In the genomic region with DNA sequence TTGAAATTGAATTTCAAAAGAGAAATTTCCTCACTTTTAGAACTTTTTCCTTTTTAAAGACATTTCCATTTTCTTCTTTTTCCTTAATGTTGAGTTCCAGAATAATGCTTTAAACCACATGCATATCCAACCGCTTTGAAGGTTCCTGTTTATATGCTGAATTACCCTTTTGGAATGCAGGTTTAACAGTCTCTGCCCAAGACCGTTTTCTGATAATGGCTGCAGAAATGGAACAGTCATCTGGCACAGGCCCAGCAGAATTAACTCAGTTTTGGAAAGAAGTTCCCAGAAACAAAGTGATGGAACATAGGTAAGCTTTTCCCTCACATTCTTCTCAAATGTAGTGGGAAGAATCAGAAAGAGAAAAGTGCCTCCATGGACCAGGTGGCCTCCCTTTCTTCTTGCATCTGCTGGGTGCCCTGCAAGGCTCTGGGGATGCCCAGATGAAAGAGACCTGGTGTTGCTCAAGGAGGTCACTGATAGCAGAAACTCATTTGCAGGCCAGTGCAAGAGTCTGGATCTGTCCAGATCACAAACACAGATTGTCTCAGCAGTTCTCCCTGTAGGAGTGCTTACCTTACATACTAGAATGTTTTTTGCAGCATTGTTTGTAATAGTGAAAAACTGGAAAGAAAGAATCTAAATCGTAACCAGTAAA, we compare ENCODE assay signal across 16 cellular contexts. TPM values are rescaled to one million over a fixed set of nuclear protein-coding genes. Genes with fewer than 3 reads are reported as not detected.
A peak's percentile ranks its signal among the peaks of the same experiment; 100 is the strongest.
DNase-seq lines count a peak whose midpoint lies in the region; ATAC-seq and TF ChIP-seq lines count a peak whose summit lies in the region.
"Had no signal": no experiment of that assay in that cellular context is flagged by ENCODE, and none has a peak within 500 bp of the region (broad histone marks: within the 10 kb centered on the region; RNA-seq: fewer than 3 reads in every experiment).

No MANE protein-coding gene starts in this region.

- CTCF ChIA-PET in AG04450 (lab: Charles Lee) = no interaction called here
- CTCF ChIA-PET in CD4-positive, alpha-beta memory T cell (lab: Charles Lee; ENCODE audit: partially characterized antibody) = no interaction called here

- H3K36me3 ChIP-seq in psoas muscle (ENCODE audit: insufficient read depth in 1 of 2, low read depth in 1 of 2) = peaks cover 0 to 49% of the 10 kb centered on the region in 2 donors
- no peaks in the 10 kb centered on the region for H3K36me3 ChIP-seq in CD4-positive, alpha-beta memory T cell (ENCODE audit: insufficient read depth, low read length)
- H3K36me3 ChIP-seq: colonic mucosa had no signal

- H3K9me3 Mint-ChIP-seq in CD4-positive, alpha-beta memory T cell = no peaks in the 10 kb centered on the region
- H3K9me3 Mint-ChIP-seq: stimulated activated naive CD8-positive, alpha-beta T cell treated with anti-CD3 and anti-CD28 coated beads, Interleukin-15, Interleukin-2, amounts not matched to agents 100 ng/mL and 50 ng/mL, for 24 hours had no signal

- H3K27me3 ChIP-seq in AG04450 (ENCODE audit: control insufficient read depth, insufficient read depth, low read length) = no peaks in the 10 kb centered on the region
- H3K27me3 ChIP-seq in psoas muscle (ENCODE audit: insufficient read depth in 3 of 3, low read length in 2 of 3) = no peaks in the 10 kb centered on the region
- no peaks in the 10 kb centered on the region for H3K27me3 ChIP-seq in CD4-positive, alpha-beta memory T cell (ENCODE audit: insufficient read depth, low read length)
- H3K27me3 ChIP-seq: colonic mucosa, heart right ventricle had no signal

- intact Hi-C loops in psoas muscle (cut with DNase I) = no loop called here
- intact Hi-C loops in CD4-positive, alpha-beta memory T cell (cut with micrococcal nuclease) = no loop called here

- in situ Hi-C loops in astrocyte of the cerebellum (cut with HindIII; ENCODE audit: low sequenced_read_pairs) = no loop called here

- DNase-seq in AG04450 (ENCODE audit: low read depth, low spot score) = peak; percentile 39
- DNase-seq in HT1080 (ENCODE audit: low read depth) = peak; percentile 53
- peak; percentile 72 for DNase-seq in astrocyte of the cerebellum (ENCODE audit: low read depth)
- DNase-seq in islet precursor cell = peak; percentile 66
- DNase-seq in psoas muscle = no peak
- no peak for DNase-seq in CD4-positive, alpha-beta memory T cell
- no peak for DNase-seq in T-helper 9 cell
- DNase-seq: activated T-cell treated with anti-CD3 and anti-CD28 coated beads, Interleukin-2, amount 50 U/mL, for 1 hour; colonic mucosa; heart right ventricle; left colon; NCI-H2029 treated with DMSO at 0.1 percent for 48 hours; NCI-H510A treated with DMSO at 0.1 percent for 48 hours; nucleus accumbens had no signal

- no peaks in the 10 kb centered on the region for H3K9me3 ChIP-seq in AG04450 (ENCODE audit: control insufficient read depth, insufficient read depth, low read length)
- no peaks in the 10 kb centered on the region for H3K9me3 ChIP-seq in psoas muscle
- no peaks in the 10 kb centered on the region for H3K9me3 ChIP-seq in CD4-positive, alpha-beta memory T cell (ENCODE audit: control insufficient read depth in 1 of 2, low read length in 2 of 2)
- H3K9me3 ChIP-seq: colonic mucosa, heart right ventricle had no signal

- POLR2A ChIA-PET in AG04450 (lab: Yijun Ruan, JAX) = no interaction called here
- POLR2A ChIA-PET in CD4-positive, alpha-beta memory T cell (lab: Charles Lee; ENCODE audit: partially characterized antibody) = no interaction called here

- H3K4me3 ChIP-seq in AG04450 (ENCODE audit: low read depth, low read length) = no peak overlapping the region
- no peak overlapping the region for H3K4me3 ChIP-seq in astrocyte of the cerebellum (ENCODE audit: low read depth, low read length)
- H3K4me3 ChIP-seq in psoas muscle = no peak overlapping the region
- H3K4me3 ChIP-seq in CD4-positive, alpha-beta memory T cell (ENCODE audit: low read length in 2 of 2) = no peak overlapping the region
- H3K4me3 ChIP-seq: colonic mucosa, heart right ventricle had no signal

- H3K4me1 ChIP-seq in psoas muscle = no peaks in the 10 kb centered on the region
- no peaks in the 10 kb centered on the region for H3K4me1 ChIP-seq in CD4-positive, alpha-beta memory T cell (ENCODE audit: insufficient read depth, low read length)
- H3K4me1 ChIP-seq: colonic mucosa, heart right ventricle had no signal

- H3K27me3 Mint-ChIP-seq in CD4-positive, alpha-beta memory T cell = no peaks in the 10 kb centered on the region
- H3K27me3 Mint-ChIP-seq: stimulated activated naive CD8-positive, alpha-beta T cell treated with anti-CD3 and anti-CD28 coated beads, Interleukin-15, Interleukin-2, amounts not matched to agents 100 ng/mL and 50 ng/mL, for 24 hours had no signal

- no peak overlapping the region for H3K27ac ChIP-seq in AG04450 (ENCODE audit: low read depth, low read length)
- no peak overlapping the region for H3K27ac ChIP-seq in psoas muscle
- no peak overlapping the region for H3K27ac ChIP-seq in CD4-positive, alpha-beta memory T cell (ENCODE audit: low read depth, low read length)
- H3K27ac ChIP-seq: colonic mucosa, heart right ventricle had no signal

- no peak overlapping the region for H3K27ac Mint-ChIP-seq in CD4-positive, alpha-beta memory T cell
- H3K27ac Mint-ChIP-seq: stimulated activated naive CD8-positive, alpha-beta T cell treated with anti-CD3 and anti-CD28 coated beads, Interleukin-15, Interleukin-2, amounts not matched to agents 100 ng/mL and 50 ng/mL, for 24 hours had no signal

- ATAC-seq in psoas muscle = no peak
- ATAC-seq in HG02798 (IDR thresholded peaks at IDR 0.05; ENCODE audit: poor library complexity, unreplicated experiment) = no peak
- ATAC-seq: heart right ventricle, left colon had no signal

- WGBS in psoas muscle, 3 donors = 66 to 80% (median 75%) methylated on average over 3 of the region's 3 CpGs

- no peak for TF ChIP-seq CTCF in AG04450 (IDR thresholded peaks at IDR 0.05; ENCODE audit: low read depth, low read length)
- no peak for TF ChIP-seq CTCF in astrocyte of the cerebellum (IDR thresholded peaks at IDR 0.05; ENCODE audit: low read depth, low read length, missing control alignments)
- TF ChIP-seq CTCF in psoas muscle (IDR thresholded peaks at IDR 0.05) = no peak

- H3K4me3 Mint-ChIP-seq in CD4-positive, alpha-beta memory T cell = no peak overlapping the region
- H3K4me3 Mint-ChIP-seq: stimulated activated naive CD8-positive, alpha-beta T cell treated with anti-CD3 and anti-CD28 coated beads, Interleukin-15, Interleukin-2, amounts not matched to agents 100 ng/mL and 50 ng/mL, for 24 hours had no signal

- H3K36me3 Mint-ChIP-seq in CD4-positive, alpha-beta memory T cell = peaks cover 18 to 51% of the 10 kb centered on the region in 2 donors

- H3K4me1 Mint-ChIP-seq in CD4-positive, alpha-beta memory T cell = no peaks in the 10 kb centered on the region

RNA-seq across cellular contexts. Expression of a gene that starts 42.9 kb away (rescaled TPM):
- polyA plus RNA-seq in AG04450 (2011; rRNA removed) = 26.4 and 36.1 TPM in 2 replicates
- polyA minus RNA-seq in AG04450 (2011; rRNA and poly(A)+ RNA removed) = 27.6 and 36.9 TPM in 2 replicates
- 5.5 and 7.9 TPM in 2 replicates for total RNA-seq in HT1080 (2014; rRNA removed; shearing (Covaris generic))
- 8.8 and 11.8 TPM in 2 replicates for polyA plus RNA-seq in HT1080 (2015; cell fraction: cytosol; rRNA removed)
- polyA plus RNA-seq in HT1080 (2015; cell fraction: nucleus; rRNA removed) = 15.0 and 16.6 TPM in 2 replicates
- 1 to 10 TPM; 2.2 to 3.5 (median 3.3) TPM for total RNA-seq in psoas muscle
- polyA plus RNA-seq in psoas muscle = 1 to 10 TPM; 1.2 to 2.3 (median 1.6) TPM
- total RNA-seq in CD4-positive, alpha-beta memory T cell = 10 to 100 TPM; 14.0 to 15.2 TPM
- 10 to 100 TPM in 1 of 2 donors, 1 to 10 TPM in 1; 7.4 to 11.0 TPM for polyA plus RNA-seq in CD4-positive, alpha-beta memory T cell

RNA-seq across cellular contexts. Expression of a gene that starts 43.3 kb away (rescaled TPM):
- polyA plus RNA-seq in AG04450 (2011; rRNA removed) (1.5 and 2.7 TPM in 2 replicates), psoas muscle (under 1 TPM; 0.11 to 0.40 (median 0.20) TPM)
- 3.2 and 6.3 TPM in 2 replicates for polyA minus RNA-seq in AG04450 (2011; rRNA and poly(A)+ RNA removed)
- total RNA-seq in HT1080 (2014; rRNA removed; shearing (Covaris generic)) = 6.3 and 6.7 TPM in 2 replicates
- 2.3 and 2.7 TPM in 2 replicates for polyA plus RNA-seq in HT1080 (2015; cell fraction: cytosol; rRNA removed)
- polyA plus RNA-seq in HT1080 (2015; cell fraction: nucleus; rRNA removed) = 7.0 and 10.0 TPM in 2 replicates
- total RNA-seq in psoas muscle = under 1 TPM; 0.11 to 0.32 (median 0.19) TPM
- 1 to 10 TPM; 3.0 to 4.8 TPM for total RNA-seq in CD4-positive, alpha-beta memory T cell
- 1 to 10 TPM; 2.3 to 4.2 TPM for polyA plus RNA-seq in CD4-positive, alpha-beta memory T cell

Comparison
In these comparisons a context has a peak if more than half of its experiments do, and no peak if none do; other contexts are left out.
1. DNase-seq: peak in AG04450 (single experiment), HT1080 (single experiment), astrocyte of the cerebellum (single experiment) and islet precursor cell (single experiment); none in psoas muscle (0 of 2), CD4-positive, alpha-beta memory T cell (0 of 5) and T-helper 9 cell (single experiment).